ENCODE assay signal across 10 cellular contexts in the genomic region with DNA sequence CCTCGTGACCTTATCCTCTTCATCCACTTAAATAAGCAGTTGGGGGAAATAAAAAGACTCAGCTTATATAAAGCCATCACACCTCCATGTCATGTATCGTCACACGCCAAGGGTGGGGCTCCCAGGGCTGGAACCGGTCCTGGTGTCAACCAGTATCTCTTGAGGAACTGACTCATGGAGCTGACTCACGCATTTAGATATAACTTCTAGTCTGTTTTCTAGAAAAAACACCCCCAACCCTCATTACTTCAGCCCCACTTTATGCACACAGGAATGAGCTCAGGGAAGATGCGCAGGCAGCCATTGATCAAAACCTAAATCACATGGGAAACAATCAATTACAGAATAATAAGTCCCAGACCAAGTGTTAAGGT. TPM values are rescaled to one million over a fixed set of nuclear protein-coding genes. Genes with fewer than 3 reads are reported as not detected.
DNase-seq lines count a peak whose midpoint lies in the region; ATAC-seq and TF ChIP-seq lines count a peak whose summit lies in the region.
"Had no signal": no experiment of that assay in that cellular context is flagged by ENCODE, and none has a peak within 500 bp of the region (broad histone marks: within the 10 kb centered on the region; RNA-seq: fewer than 3 reads in every experiment).

No MANE protein-coding gene starts in this region.

- H3K27ac ChIP-seq in suprapubic skin: peak overlapping the region; percentile 80
- H3K27ac ChIP-seq in tibial artery: no peak overlapping the region

- H3K4me1 ChIP-seq in suprapubic skin (peaks cover 18% of the 10 kb centered on the region), tibial artery (peaks cover 0 to 11% (median 0%) of the 10 kb centered on the region in 4 donors)

- no peak for TF ChIP-seq POLR2A in suprapubic skin (IDR thresholded peaks at IDR 0.05)

- H3K9me3 ChIP-seq in suprapubic skin: no peaks in the 10 kb centered on the region
- H3K9me3 ChIP-seq in tibial artery: no peaks in the 10 kb centered on the region
- H3K9me3 ChIP-seq: right lobe of liver had no signal

- ATAC-seq in HG03342 (IDR thresholded peaks at IDR 0.05; ENCODE audit: unreplicated experiment): no peak

- no peaks in the 10 kb centered on the region for H3K36me3 ChIP-seq in suprapubic skin
- no peaks in the 10 kb centered on the region for H3K36me3 ChIP-seq in tibial artery
- H3K36me3 ChIP-seq: right lobe of liver had no signal

- DNase-seq in stimulated activated naive CD4-positive, alpha-beta T cell treated with Interleukin-2 at 50 U/mL for 16 hours (lab: John Stamatoyannopoulos, UW): peak; percentile 51
- DNase-seq in stimulated activated naive CD4-positive, alpha-beta T cell (lab: John Stamatoyannopoulos, UW): no peak
- DNase-seq in activated effector memory CD4-positive, alpha-beta T cell treated with anti-CD3 and anti-CD28 coated beads, Interleukin-2, amount 50 U/mL, for 16 hours: peak; percentile 81
- DNase-seq in kidney tubule cell (ENCODE audit: low spot score): peak; percentile 68
- no peak for DNase-seq in suprapubic skin (ENCODE audit: low spot score in 2 of 2)
- DNase-seq in tibial artery: no peak
- no peak for DNase-seq in hippocampal formation (lab: John Stamatoyannopoulos, UW)

- peak overlapping the region; percentile 41 for H3K4me3 ChIP-seq in suprapubic skin
- no peak overlapping the region for H3K4me3 ChIP-seq in tibial artery

- TF ChIP-seq CTCF in suprapubic skin (IDR thresholded peaks at IDR 0.05) (no peak), tibial artery (IDR thresholded peaks at IDR 0.05) (no peak)

- no peak for TF ChIP-seq EP300 in suprapubic skin (IDR thresholded peaks at IDR 0.05)

- 28% methylated on average over 6 of the region's 6 CpGs for WGBS in suprapubic skin

- H3K27me3 ChIP-seq in suprapubic skin (peaks cover 7% of the 10 kb centered on the region), tibial artery (peaks cover 0 to 59% of the 10 kb centered on the region in 2 donors)
- H3K27me3 ChIP-seq: right lobe of liver had no signal

- intact Hi-C loops in tibial artery (cut with DNase I; ENCODE audit: low total_unique reads): no loop called here

RNA-seq across cellular contexts. Expression of a gene that starts 6.9 kb away (rescaled TPM):
- 10 to 100 TPM; 16.6 to 36.4 (median 27.8) TPM for total RNA-seq in suprapubic skin
- total RNA-seq: CD4-positive, alpha-beta memory T cell had no signal

RNA-seq across cellular contexts. Expression of a gene that starts 37.2 kb away (rescaled TPM):
- total RNA-seq in suprapubic skin: 10 to 100 TPM; 11.7 to 16.1 (median 14.0) TPM

RNA-seq across cellular contexts. Expression of a gene that starts 37.9 kb away (rescaled TPM):
- 1 to 10 TPM; 1.5 to 2.3 (median 2.1) TPM for total RNA-seq in suprapubic skin
- total RNA-seq: CD4-positive, alpha-beta memory T cell had no signal

Comparison
In these comparisons a context has a peak if more than half of its experiments do, and no peak if none do; other contexts are left out.
1. DNase-seq: peak in stimulated activated naive CD4-positive, alpha-beta T cell treated with Interleukin-2 at 50 U/mL for 16 hours (single experiment), activated effector memory CD4-positive, alpha-beta T cell treated with anti-CD3 and anti-CD28 coated beads, Interleukin-2, amount 50 U/mL, for 16 hours (single experiment) and kidney tubule cell (single experiment); none in stimulated activated naive CD4-positive, alpha-beta T cell (0 of 6), suprapubic skin (0 of 2), tibial artery (0 of 2) and hippocampal formation (0 of 2).